ENCODE assay signal across 8 cellular contexts in genomic region chr2:111121873-111122630, GRCh38. TPM values are rescaled to one million over a fixed set of nuclear protein-coding genes. Genes with fewer than 3 reads are reported as not detected.
A peak's percentile ranks its signal among the peaks of the same experiment; 100 is the strongest.
DNase-seq lines count a peak whose midpoint lies in the region; ATAC-seq and TF ChIP-seq lines count a peak whose summit lies in the region.

No MANE protein-coding gene starts in this region.

- H2AK9ac ChIP-seq in IMR-90 (replicated peaks; ENCODE audit: low read depth, low read length, poor library complexity) = peak overlapping the region; percentile 29

- DNase-seq in DMS114 treated with DMSO at 0.1 percent for 48 hours (lab: John Stamatoyannopoulos, UW; ENCODE audit: unreplicated experiment) (peak; percentile 13), IMR-90 (peak; percentile 85), Peyer's patch (peak; percentile 81 to 95 (median 94)), fibroblast of lung (ENCODE audit: low read depth in 2 of 2) (peak; percentile 83 to 89), naive B cell (peak; percentile 86)
- peak; percentile 50 to 71 for DNase-seq in activated T-helper 1 cell treated with anti-CD3 and anti-CD28 coated beads, Interleukin-2, amount 50 U/mL, for 16 hours (ENCODE audit: low read depth in 1 of 2, low spot score in 1 of 2)
- peak; percentile 53 to 75 (median 66) for DNase-seq in stimulated activated naive CD4-positive, alpha-beta T cell (lab: John Stamatoyannopoulos, UW)

- H3K4me3 ChIP-seq in IMR-90 (ENCODE audit: insufficient read depth, low read depth, low read length) = peak overlapping the region; percentile 79
- H3K4me3 ChIP-seq in Peyer's patch = peak overlapping the region; percentile 67 to 92 (median 76)
- H3K4me3 ChIP-seq in fibroblast of lung (replicated peaks in 1 of 4; ENCODE audit: control extremely low read depth in 1 of 4, insufficient read depth in 1 of 4, low read depth in 3 of 4, low read length in 4 of 4) = peak overlapping the region; percentile 80 to 93 (median 82)

- H2BK20ac ChIP-seq in IMR-90 (ENCODE audit: low read depth, low read length) = no peak overlapping the region

- peaks cover 0 to 17% of the 10 kb centered on the region in 2 donors for H3K36me3 Mint-ChIP-seq in naive B cell

- peaks cover 9% of the 10 kb centered on the region for H3K36me3 ChIP-seq in IMR-90 (ENCODE audit: control insufficient read depth, insufficient read depth, low read length)
- peaks cover 0 to 27% (median 0%) of the 10 kb centered on the region in 3 donors for H3K36me3 ChIP-seq in Peyer's patch
- H3K36me3 ChIP-seq in fibroblast of lung (ENCODE audit: control insufficient read depth, insufficient read depth, low read length) = no peaks in the 10 kb centered on the region

- 2% methylated on average over 68 of the region's 90 CpGs; no CpG with 5 or more reads in 1 of the 2 experiments for WGBS in IMR-90 (ENCODE audit: extremely low coverage in 2 of 2, insufficient read length in 1 of 2), 2 experiments

- TF ChIP-seq RAD21 in IMR-90 (IDR thresholded peaks at IDR 0.05; ENCODE audit: low read length) = no peak

- H3K14ac ChIP-seq in IMR-90 (replicated peaks; ENCODE audit: low read depth, low read length) = no peak overlapping the region

- H2BK15ac ChIP-seq in IMR-90 (ENCODE audit: low read depth, low read length) = no peak overlapping the region

- H3K9ac ChIP-seq in IMR-90 (ENCODE audit: low read depth, low read length) = peak overlapping the region; percentile 69; the same call in 1 of the 2 replicates
- peak overlapping the region; percentile 51 for H3K9ac ChIP-seq in fibroblast of lung (ENCODE audit: insufficient read depth, low read length)

- no peak overlapping the region for H4K8ac ChIP-seq in IMR-90 (ENCODE audit: low read depth in 2 of 2, low read length in 2 of 2)

- no TSS peak for BruUV-seq in IMR-90 (replicated peaks; lab: Mats Ljungman, UMichigan)

- TF ChIP-seq CTCF in IMR-90 (conservative IDR thresholded peaks at IDR 0.05; ENCODE audit: low read depth, low read length) (no peak), Peyer's patch (IDR thresholded peaks at IDR 0.05) (no peak), fibroblast of lung (conservative IDR thresholded peaks at IDR 0.05 in 1 of 2, IDR thresholded peaks at IDR 0.05 in 1 of 2; ENCODE audit: low read depth in 1 of 2, low read length in 2 of 2) (no peak)

- in situ Hi-C loops in IMR-90 (cut with MboI; ENCODE audit: low sequenced_read_pairs) = no loop called here

- peaks cover 31 to 57% (median 52%) of the 10 kb centered on the region in 3 donors for H3K4me1 Mint-ChIP-seq in naive B cell

- intact Hi-C loops in IMR-90 (cut with micrococcal nuclease) = no loop called here

- no peak overlapping the region for H2BK120ac ChIP-seq in IMR-90 (ENCODE audit: low read depth, low read length)

- H2AK5ac ChIP-seq in IMR-90 (ENCODE audit: low read depth, low read length) = no peak overlapping the region

- no peak overlapping the region for H3K18ac ChIP-seq in IMR-90 (ENCODE audit: low read depth, low read length)

- CTCF ChIA-PET in IMR-90 (lab: Yijun Ruan, JAX) = no interaction called here

- no peak overlapping the region for H3K56ac ChIP-seq in IMR-90 (ENCODE audit: extremely low read depth, insufficient read depth, low read length)

- no peak for TF ChIP-seq POLR2A in IMR-90 (IDR thresholded peaks at IDR 0.05; ENCODE audit: low read depth, low read length)
- TF ChIP-seq POLR2A in Peyer's patch (IDR thresholded peaks at IDR 0.05) = peak; percentile 76 to 79

- dilution Hi-C loops in IMR-90 (cut with HindIII; ENCODE audit: low sequenced_read_pairs, unreplicated experiment) = no loop called here

- peaks cover 0 to 8% of the 10 kb centered on the region in 2 experiments; a peak in 1 of 4 replicates for H3K79me1 ChIP-seq in IMR-90 (ENCODE audit: low read depth in 1 of 2, low read length in 2 of 2)

- H3K23ac ChIP-seq in IMR-90 (ENCODE audit: low read depth, low read length) = peak overlapping the region; percentile 60

- H2AFZ ChIP-seq in IMR-90 (replicated peaks; ENCODE audit: low read length, poor library complexity) = peak overlapping the region; percentile 95
- peak overlapping the region; percentile 58 for H2AFZ ChIP-seq in fibroblast of lung (ENCODE audit: low read length)

- POLR2A ChIA-PET in IMR-90 (lab: Charles Lee; ENCODE audit: unreplicated experiment) = no interaction called here

- no peaks in the 10 kb centered on the region for H3K9me1 ChIP-seq in IMR-90 (ENCODE audit: insufficient read depth, low read length)

- no peak overlapping the region for H4K5ac ChIP-seq in IMR-90 (ENCODE audit: low read depth, low read length)

- H3K27me3 Mint-ChIP-seq in naive B cell = peaks cover 21 to 33% (median 21%) of the 10 kb centered on the region in 3 donors

- H3K4me1 ChIP-seq in IMR-90 (ENCODE audit: control insufficient read depth, insufficient read depth, low read length) (no peaks in the 10 kb centered on the region; the same call in none of the 2 replicates), Peyer's patch (peaks cover 10 to 43% (median 29%) of the 10 kb centered on the region in 4 donors), fibroblast of lung (ENCODE audit: control insufficient read depth, extremely low read depth, insufficient read depth, low read length) (peaks cover 5% of the 10 kb centered on the region)

- peak overlapping the region; percentile 58 to 99 (median 97) for H3K27ac Mint-ChIP-seq in naive B cell

- H4K20me1 ChIP-seq in IMR-90 (ENCODE audit: insufficient read depth, low read length) (peaks cover 14% of the 10 kb centered on the region), fibroblast of lung (ENCODE audit: control insufficient read depth, extremely low read depth, insufficient read depth, low read length) (no peaks in the 10 kb centered on the region)

- peak overlapping the region; percentile 96 to 99 (median 97) for H3K4me3 Mint-ChIP-seq in naive B cell

- H2BK5ac ChIP-seq in IMR-90 (ENCODE audit: low read depth, low read length, poor library complexity, severe bottlenecking) = no peak overlapping the region

- H3K4me2 ChIP-seq in IMR-90 (ENCODE audit: low read depth, low read length) (peak overlapping the region; percentile 88), fibroblast of lung (ENCODE audit: extremely low read depth, insufficient read depth, low read length) (peak overlapping the region; percentile 88)

- H3K9me3 ChIP-seq in IMR-90 (ENCODE audit: control insufficient read depth, insufficient read depth, low read length) (peaks cover 3% of the 10 kb centered on the region; the same call in 1 of the 2 replicates), Peyer's patch (no peaks in the 10 kb centered on the region), fibroblast of lung (ENCODE audit: control insufficient read depth, insufficient read depth, low read depth, low read length) (no peaks in the 10 kb centered on the region)

- no peaks in the 10 kb centered on the region for H3K9me3 Mint-ChIP-seq in naive B cell

- H3K27ac ChIP-seq in IMR-90 (ENCODE audit: insufficient read depth, low read length) = no peak overlapping the region
- H3K27ac ChIP-seq in Peyer's patch = peak overlapping the region; percentile 71 to 93 (median 90)
- peak overlapping the region; percentile 49 for H3K27ac ChIP-seq in fibroblast of lung (ENCODE audit: insufficient read depth, low read length)

- peaks cover 5% of the 10 kb centered on the region; the same call in 1 of the 2 replicates for H3K27me3 ChIP-seq in IMR-90 (ENCODE audit: control insufficient read depth, insufficient read depth, low read length)
- peaks cover 0 to 4% of the 10 kb centered on the region in 2 donors for H3K27me3 ChIP-seq in Peyer's patch
- H3K27me3 ChIP-seq in fibroblast of lung (ENCODE audit: control insufficient read depth, insufficient read depth, low read length) = peaks cover 12% of the 10 kb centered on the region

- no peak overlapping the region for H3K4ac ChIP-seq in IMR-90 (ENCODE audit: low read depth, low read length)

- no peaks in the 10 kb centered on the region for H3K79me2 ChIP-seq in fibroblast of lung (ENCODE audit: control insufficient read depth, insufficient read depth, low read length)

- ATAC-seq in GM21529 (IDR thresholded peaks at IDR 0.05; ENCODE audit: unreplicated experiment) = peak; percentile 53
- peak; percentile 81 for ATAC-seq in IMR-90 (ENCODE audit: low read depth)
- peak; percentile 47 for ATAC-seq in naive B cell (ENCODE audit: low read depth in 2 of 2)

- no peak overlapping the region for H4K91ac ChIP-seq in IMR-90 (ENCODE audit: insufficient read depth, low read depth, low read length)

TF ChIP-seq in IMR-90, 13 proteins besides CTCF, POLR2A, EP300 and RAD21:
- TF ChIP-seq CEBPB (IDR thresholded peaks at IDR 0.05; ENCODE audit: low read depth, low read length) (no peak), MAFK (IDR thresholded peaks at IDR 0.05; ENCODE audit: low read depth, low read length) (no peak), MXI1 (IDR thresholded peaks at IDR 0.05; ENCODE audit: borderline replicate concordance, low read depth, low read length) (peak; percentile 62; the same call in 1 of the 2 replicates), FOS (IDR thresholded peaks at IDR 0.05; ENCODE audit: low read depth, low read length) (peak; percentile 44; the same call in 1 of the 2 replicates), BHLHE40 (IDR thresholded peaks at IDR 0.05; ENCODE audit: low read depth, low read length) (0 out of 2 replicates have a peak, but pooled peaks have one; percentile 20), MAZ (IDR thresholded peaks at IDR 0.05; ENCODE audit: borderline replicate concordance, low read depth, low read length) (peak; percentile 64; the same call in 1 of the 2 replicates), RCOR1 (IDR thresholded peaks at IDR 0.05; ENCODE audit: insufficient replicate concordance, low read length) (no peak), CHD1 (IDR thresholded peaks at IDR 0.05; ENCODE audit: low read depth, low read length) (no peak), SMC3 (IDR thresholded peaks at IDR 0.05; ENCODE audit: low read depth, low read length) (no peak), USF2 (IDR thresholded peaks at IDR 0.05; ENCODE audit: low read depth, low read length) (peak; percentile 4; the same call in 1 of the 2 replicates)

RNA-seq across cellular contexts. Expression of gene BCL2L11, which starts 1.3 kb away (rescaled TPM):
- 1.1 and 1.4 TPM in 2 replicates for total RNA-seq in IMR-90 (2012; rRNA removed)
- 1.7 TPM in 2 replicates for polyA plus RNA-seq in IMR-90 (2012; rRNA removed)
- polyA plus RNA-seq in IMR-90 (2012; cell fraction: cytosol; rRNA removed) = 0.78 and 1.4 TPM in 2 replicates
- polyA plus RNA-seq in IMR-90 (2012; cell fraction: nucleus; rRNA removed; ENCODE audit: low replicate concordance) = 2.6 and 5.7 TPM in 2 replicates
- 10 to 100 TPM; 35.9 to 98.1 (median 62.2) TPM for total RNA-seq in Peyer's patch
- total RNA-seq in fibroblast of lung = 10.2 and 10.3 TPM in 2 replicates
- 1.5 and 1.9 TPM in 2 replicates for polyA plus RNA-seq in fibroblast of lung
- polyA plus RNA-seq in fibroblast of lung (2012) = 1.9 and 2.0 TPM in 2 replicates
- 2.1 and 5.8 TPM in 2 replicates for polyA minus RNA-seq in fibroblast of lung (ENCODE audit: low replicate concordance)
- polyA plus RNA-seq in naive B cell (ENCODE audit: low read depth in 6 of 6) = 10 to 100 TPM; 17.2 to 29.7 (median 20.2) TPM

Comparison
In these comparisons a context has a peak if more than half of its experiments do, and no peak if none do; other contexts are left out.
1. DNase-seq: peak in every context shown above with its lines; median percentile 94 in Peyer's patch; 86 in fibroblast of lung; 86 in naive B cell; 85 in IMR-90; 66 in stimulated activated naive CD4-positive, alpha-beta T cell; 60 in activated T-helper 1 cell treated with anti-CD3 and anti-CD28 coated beads, Interleukin-2, amount 50 U/mL, for 16 hours; 13 in DMS114 treated with DMSO at 0.1 percent for 48 hours.